ENCODE assay signal across 21 cellular contexts in the genomic region with DNA sequence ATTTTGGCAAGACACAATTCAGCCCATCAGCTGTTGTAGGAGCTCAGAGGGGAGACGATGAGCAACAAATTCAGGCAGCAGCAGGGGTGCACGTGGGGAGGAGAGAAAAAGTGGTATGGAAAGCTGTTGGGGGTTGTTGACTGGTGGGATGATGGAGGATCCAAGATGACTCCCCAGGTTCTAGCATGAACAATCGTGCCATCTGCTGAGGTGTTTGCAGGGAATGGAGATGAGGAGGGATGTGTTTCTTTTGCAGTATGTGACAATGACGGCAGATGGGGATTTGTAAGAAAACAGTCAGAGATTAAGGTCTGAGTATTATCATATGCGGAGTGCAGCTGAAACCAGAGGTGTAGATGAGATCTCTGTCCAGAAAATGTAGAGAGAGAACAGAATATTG.
"Had no signal": no experiment of that assay in that cellular context is flagged by ENCODE, and none has a peak within 500 bp of the region (broad histone marks: within the 10 kb centered on the region; RNA-seq: fewer than 3 reads in every experiment).

No MANE protein-coding gene starts in this region.

- H3K4me1 ChIP-seq: breast epithelium, parathyroid adenoma, suprapubic skin, transverse colon, uterus had no signal

- H3K27ac Mint-ChIP-seq: activated CD4-positive, alpha-beta T cell treated with anti-CD3 and anti-CD28 coated beads, Interleukin-2, amount 10 ng/mL, durations not matched to agents 7 days and 5 days; activated CD8-positive, alpha-beta T cell treated with anti-CD3 and anti-CD28 coated beads, Interleukin-2, amount 10 ng/mL, durations not matched to agents 7 days and 5 days; activated naive CD4-positive, alpha-beta T cell treated with anti-CD3 and anti-CD28 coated beads, Interleukin-2, amount 50 U/mL, for 72 hours; dendritic cell treated with granulocyte-macrophage colony-stimulating factor and Interleukin-4, amounts not matched to agents 40 ng/mL and 50 ng/mL, for 4 days; natural killer cell treated with Interleukin-12 subunit alpha and Interleukin-12 subunit beta and Interleukin-15 and Interleukin-18, amount 100 ng/mL, for 72 hours; stimulated activated naive CD8-positive, alpha-beta T cell treated with anti-CD3 and anti-CD28 coated beads, Interleukin-15, amount 100 ng/mL, for 72 hours; T-cell; T-helper 2 cell treated with Interferon-gamma antibody and Interleukin-4, amounts not matched to agents 5 μg/mL and 100 μg/mL, for 36 hours had no signal

- ATAC-seq: activated CD8-positive, alpha-beta T cell treated with anti-CD3 and anti-CD28 coated beads, Interleukin-2, amount 10 ng/mL, durations not matched to agents 7 days and 5 days; activated naive CD4-positive, alpha-beta T cell treated with anti-CD3 and anti-CD28 coated beads, Interleukin-2, amount 50 U/mL, for 72 hours; natural killer cell treated with Interleukin-12 subunit alpha and Interleukin-12 subunit beta and Interleukin-15 and Interleukin-18, amount 100 ng/mL, for 72 hours; right cardiac atrium; stimulated activated naive CD8-positive, alpha-beta T cell treated with anti-CD3 and anti-CD28 coated beads, Interleukin-15, amount 100 ng/mL, for 72 hours; T-cell had no signal

- H3K36me3 ChIP-seq: breast epithelium, suprapubic skin, uterus had no signal

- H3K27ac ChIP-seq: breast epithelium, parathyroid adenoma, suprapubic skin, transverse colon, uterus, VCaP had no signal

- DNase-seq: activated CD4-positive, alpha-beta T cell treated with anti-CD3 and anti-CD28 coated beads, Interleukin-2, amount 10 ng/mL, durations not matched to agents 7 days and 5 days; activated CD4-positive, CD25-positive, alpha-beta regulatory T cell treated with anti-CD3 and anti-CD28 coated beads, Interleukin-2, amount 50 U/mL, for 72 hours; activated CD8-positive, alpha-beta T cell treated with anti-CD3 and anti-CD28 coated beads, Interleukin-2, amount 10 ng/mL, durations not matched to agents 7 days and 5 days; activated gamma-delta T cell treated with Interleukin-2 at 50 U/mL for 16 hours; effector CD8-positive, alpha-beta T cell; nucleus accumbens; right cardiac atrium; stimulated activated CD4-positive, alpha-beta T cell treated with anti-CD3 and anti-CD28 coated beads, Interleukin-12 subunit alpha, Interleukin-12 subunit beta, amount 100 ng/mL, for 4 hours; stimulated activated CD4-positive, alpha-beta T cell treated with anti-CD3 and anti-CD28 coated beads, Interleukin-4, amount 100 ng/mL, for 4 hours; stimulated activated naive CD8-positive, alpha-beta T cell treated with anti-CD3 and anti-CD28 coated beads, Interleukin-15, amount 100 ng/mL, for 72 hours; T-cell; transverse colon; uterus had no signal

- H3K9me3 Mint-ChIP-seq: activated CD4-positive, alpha-beta T cell treated with anti-CD3 and anti-CD28 coated beads, Interleukin-2, amount 10 ng/mL, durations not matched to agents 7 days and 5 days; activated naive CD4-positive, alpha-beta T cell treated with anti-CD3 and anti-CD28 coated beads, Interleukin-2, amount 50 U/mL, for 72 hours; dendritic cell treated with granulocyte-macrophage colony-stimulating factor and Interleukin-4, amounts not matched to agents 40 ng/mL and 50 ng/mL, for 4 days; natural killer cell treated with Interleukin-12 subunit alpha and Interleukin-12 subunit beta and Interleukin-15 and Interleukin-18, amount 100 ng/mL, for 72 hours; stimulated activated naive CD8-positive, alpha-beta T cell treated with anti-CD3 and anti-CD28 coated beads, Interleukin-15, amount 100 ng/mL, for 72 hours; T-cell; T-helper 2 cell treated with Interferon-gamma antibody and Interleukin-4, amounts not matched to agents 5 μg/mL and 100 μg/mL, for 36 hours had no signal

- H3K27me3 Mint-ChIP-seq: activated CD4-positive, alpha-beta T cell treated with anti-CD3 and anti-CD28 coated beads, Interleukin-2, amount 10 ng/mL, durations not matched to agents 7 days and 5 days; dendritic cell treated with granulocyte-macrophage colony-stimulating factor and Interleukin-4, amounts not matched to agents 40 ng/mL and 50 ng/mL, for 4 days; natural killer cell treated with Interleukin-12 subunit alpha and Interleukin-12 subunit beta and Interleukin-15 and Interleukin-18, amount 100 ng/mL, for 72 hours; stimulated activated naive CD8-positive, alpha-beta T cell treated with anti-CD3 and anti-CD28 coated beads, Interleukin-15, amount 100 ng/mL, for 72 hours; T-cell had no signal

- H3K27me3 ChIP-seq: breast epithelium, suprapubic skin, transverse colon, uterus had no signal

- H3K9ac ChIP-seq: parathyroid adenoma had no signal

- H3K4me1 Mint-ChIP-seq: activated CD4-positive, alpha-beta T cell treated with anti-CD3 and anti-CD28 coated beads, Interleukin-2, amount 10 ng/mL, durations not matched to agents 7 days and 5 days; stimulated activated naive CD8-positive, alpha-beta T cell treated with anti-CD3 and anti-CD28 coated beads, Interleukin-15, amount 100 ng/mL, for 72 hours had no signal

- H3K4me3 ChIP-seq: breast epithelium, suprapubic skin, transverse colon, uterus had no signal

- H3K4me3 Mint-ChIP-seq: activated CD4-positive, alpha-beta T cell treated with anti-CD3 and anti-CD28 coated beads, Interleukin-2, amount 10 ng/mL, durations not matched to agents 7 days and 5 days; activated CD8-positive, alpha-beta T cell treated with anti-CD3 and anti-CD28 coated beads, Interleukin-2, amount 10 ng/mL, durations not matched to agents 7 days and 5 days; dendritic cell treated with granulocyte-macrophage colony-stimulating factor and Interleukin-4, amounts not matched to agents 40 ng/mL and 50 ng/mL, for 4 days; natural killer cell treated with Interleukin-12 subunit alpha and Interleukin-12 subunit beta and Interleukin-15 and Interleukin-18, amount 100 ng/mL, for 72 hours; stimulated activated naive CD8-positive, alpha-beta T cell treated with anti-CD3 and anti-CD28 coated beads, Interleukin-15, amount 100 ng/mL, for 72 hours; T-cell; T-helper 2 cell treated with Interferon-gamma antibody and Interleukin-4, amounts not matched to agents 5 μg/mL and 100 μg/mL, for 36 hours had no signal

- H3K9me3 ChIP-seq: breast epithelium, suprapubic skin, transverse colon, uterus had no signal
